ENCODE assay signal across 10 cellular contexts in the genomic region with DNA sequence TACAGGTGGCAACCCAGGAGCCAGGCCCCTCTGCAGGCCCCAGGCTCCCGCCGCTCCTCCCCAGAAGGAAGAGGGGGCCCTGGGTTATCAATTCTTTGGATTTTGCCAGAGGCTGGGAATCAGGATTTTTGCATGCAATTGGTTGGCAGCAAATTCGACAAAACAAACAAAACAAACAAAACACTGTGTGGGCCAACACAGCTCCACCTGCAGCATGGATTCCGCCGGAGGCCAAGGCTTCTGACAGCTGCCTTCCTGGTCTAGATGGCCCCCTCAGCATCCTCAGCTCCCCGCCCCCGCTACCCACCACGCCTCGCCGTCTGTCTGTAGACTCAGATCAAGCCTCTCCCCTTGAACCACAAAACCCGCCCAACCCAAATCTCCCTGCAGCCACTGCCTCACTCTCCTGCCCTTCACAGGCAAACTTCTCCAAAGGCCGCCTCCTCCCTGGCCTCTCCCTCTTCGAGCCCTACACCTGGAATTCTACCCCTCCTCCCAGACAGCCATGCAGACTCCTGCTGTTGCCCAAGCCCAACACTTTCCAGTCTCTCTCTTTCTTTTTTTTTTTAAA. TPM values are rescaled to one million over a fixed set of nuclear protein-coding genes. Genes with fewer than 3 reads are reported as not detected.
A peak's percentile ranks its signal among the peaks of the same experiment; 100 is the strongest.
DNase-seq lines count a peak whose midpoint lies in the region; ATAC-seq and TF ChIP-seq lines count a peak whose summit lies in the region.
"Had no signal": no experiment of that assay in that cellular context is flagged by ENCODE, and none has a peak within 500 bp of the region (broad histone marks: within the 10 kb centered on the region; RNA-seq: fewer than 3 reads in every experiment).

No MANE protein-coding gene starts in this region.

- DNase-seq in Caco-2 (peak; percentile 41 to 58), SJCRH30 (peak; percentile 58 to 60), left kidney (ENCODE audit: low read depth, low spot score) (peak; percentile 58), foreskin keratinocyte (no peak), germinal center (ENCODE audit: low spot score) (no peak)
- DNase-seq: HCEC 1CT had no signal

- peaks cover 9% of the 10 kb centered on the region for H3K9me3 Mint-ChIP-seq in Caco-2 (ENCODE audit: unreplicated experiment)

- no peaks in the 10 kb centered on the region for H3K27me3 Mint-ChIP-seq in Caco-2 (ENCODE audit: insufficient read depth, unreplicated experiment)

- TF ChIP-seq CTCF in 22Rv1 (IDR thresholded peaks at IDR 0.05) (peak; percentile 25; the same call in 1 of the 2 replicates), Caco-2 (IDR thresholded peaks at IDR 0.05; ENCODE audit: insufficient read depth in 1 of 2, low read depth in 1 of 2, low read length in 1 of 2, severe bottlenecking in 1 of 2, unreplicated experiment in 1 of 2) (no peak), foreskin keratinocyte (conservative IDR thresholded peaks at IDR 0.05) (no peak)

- H3K27me3 ChIP-seq in Caco-2 (replicated peaks; ENCODE audit: control insufficient read depth, insufficient read depth, low read length) (no peaks in the 10 kb centered on the region), SJCRH30 (no peaks in the 10 kb centered on the region), foreskin keratinocyte (peaks cover 8% of the 10 kb centered on the region)
- H3K27me3 ChIP-seq: right atrium auricular region had no signal

- intact Hi-C loops in Caco-2 (cut with micrococcal nuclease; ENCODE audit: unreplicated experiment), result no loop called here

- no peaks in the 10 kb centered on the region for H3K36me3 ChIP-seq in Caco-2 (ENCODE audit: control insufficient read depth, insufficient read depth, low read length)
- no peaks in the 10 kb centered on the region for H3K36me3 ChIP-seq in SJCRH30
- H3K36me3 ChIP-seq: right atrium auricular region had no signal

- H3K9me3 ChIP-seq in Caco-2 (no peaks in the 10 kb centered on the region; the same call in 1 of the 2 replicates), SJCRH30 (replicated peaks) (no peaks in the 10 kb centered on the region)
- H3K9me3 ChIP-seq: right atrium auricular region had no signal

- CTCF ChIA-PET in Caco-2 (lab: Charles Lee), result interaction anchor here (0.6 kb wide), 1 partner anchor 31 kb away, joined by 3 read pairs; no protein-coding TSS in a partner anchor

- H3K4me1 Mint-ChIP-seq in Caco-2 (ENCODE audit: low read depth, unreplicated experiment), result peaks cover 22% of the 10 kb centered on the region

- H3K4me3 ChIP-seq in Caco-2 (ENCODE audit: low read depth, low read length), result no peak overlapping the region
- no peak overlapping the region for H3K4me3 ChIP-seq in SJCRH30
- H3K4me3 ChIP-seq: right atrium auricular region had no signal

- H3K27ac ChIP-seq in 22Rv1 (peak overlapping the region; percentile 73), SJCRH30 (no peak overlapping the region), foreskin keratinocyte (no peak overlapping the region)

- H3K4me3 Mint-ChIP-seq in Caco-2 (ENCODE audit: unreplicated experiment), result no peak overlapping the region

- H3K36me3 Mint-ChIP-seq in Caco-2 (ENCODE audit: insufficient read depth, unreplicated experiment), result peaks cover 6% of the 10 kb centered on the region

- POLR2A ChIA-PET in Caco-2 (lab: Charles Lee), result no interaction called here

- H3K27ac Mint-ChIP-seq in Caco-2 (ENCODE audit: unreplicated experiment), result peak overlapping the region; percentile 54

- no TSS peak for BruUV-seq in Caco-2 (replicated peaks; lab: Mats Ljungman, UMichigan)

- H3K4me1 ChIP-seq in Caco-2 (peaks cover 16% of the 10 kb centered on the region), SJCRH30 (peaks cover 13% of the 10 kb centered on the region), foreskin keratinocyte (no peaks in the 10 kb centered on the region)

- ATAC-seq in foreskin keratinocyte (no peak), HG02623 (IDR thresholded peaks at IDR 0.05; ENCODE audit: unreplicated experiment) (no peak)

RNA-seq across cellular contexts. Expression of a gene that starts 58.0 kb away (rescaled TPM):
- 0.54 and 0.60 TPM in 2 replicates for total RNA-seq in Caco-2 (2022)
- total RNA-seq in SJCRH30 (2014; rRNA removed; shearing (Covaris generic)), result 0.61 and 0.83 TPM in 2 replicates
- 2.6 and 4.2 TPM in 2 replicates for total RNA-seq in foreskin keratinocyte
- polyA plus RNA-seq in foreskin keratinocyte, result 2.3 and 3.3 TPM in 2 replicates
- total RNA-seq: epithelial cell of proximal tubule had no signal

Comparison
In these comparisons a context has a peak if more than half of its experiments do, and no peak if none do; other contexts are left out.
1. DNase-seq: peak in Caco-2 (2 of 2), SJCRH30 (2 of 2) and left kidney (single experiment); none in foreskin keratinocyte (0 of 2) and germinal center (single experiment).